2 cellular contexts compared by ENCODE assay signal in genomic region chr5:177425196-177425800, GRCh38.
TF ChIP-seq lines count a peak whose summit lies in the region.

No MANE protein-coding gene starts in this region.

TF ChIP-seq in SK-N-SH, 30 proteins besides CTCF, POLR2A, EP300 and RAD21 (continued from another document):
- TF ChIP-seq ZBTB33 (IDR thresholded peaks at IDR 0.05; ENCODE audit: borderline replicate concordance, low read depth) (no peak), IRF3 (IDR thresholded peaks at IDR 0.05; ENCODE audit: low read depth, low read length) (no peak), USF2 (IDR thresholded peaks at IDR 0.05; ENCODE audit: borderline replicate concordance, low read depth, low read length) (no peak), GATA2 (CRISPR knock-in tag; IDR thresholded peaks at IDR 0.05) (no peak), NRF1 (IDR thresholded peaks at IDR 0.05; ENCODE audit: low read depth, low read length) (no peak), POLR2AphosphoS5 (IDR thresholded peaks at IDR 0.05; ENCODE audit: low read depth, low read length) (no peak), RXRA (IDR thresholded peaks at IDR 0.05; ENCODE audit: borderline replicate concordance, low read depth) (no peak), NFIC (IDR thresholded peaks at IDR 0.05; ENCODE audit: borderline replicate concordance) (no peak), RFX5 (IDR thresholded peaks at IDR 0.05; ENCODE audit: low read length) (no peak), FOXJ3 (CRISPR knock-in tag; IDR thresholded peaks at IDR 0.05) (no peak), YY1 (IDR thresholded peaks at IDR 0.05; ENCODE audit: low read depth) (no peak), TEAD4 (IDR thresholded peaks at IDR 0.05; ENCODE audit: borderline replicate concordance, insufficient read depth) (no peak), GABPA (IDR thresholded peaks at IDR 0.05; ENCODE audit: low read depth) (no peak), REST (IDR thresholded peaks at IDR 0.05; ENCODE audit: low read depth, low read length) (no peak)

TF ChIP-seq in SK-N-SH treated with all-trans-retinoic acid at 6 μM for 48 hours, 23 proteins besides CTCF, POLR2A, EP300 and RAD21 (continued from another document):
- no peak for TF ChIP-seq PPARA (CRISPR knock-in tag; IDR thresholded peaks at IDR 0.05; ENCODE audit: borderline replicate concordance)
- TF ChIP-seq ZFP30 (CRISPR knock-in tag; IDR thresholded peaks at IDR 0.05) = no peak
- TF ChIP-seq ESRRG (CRISPR knock-in tag; IDR thresholded peaks at IDR 0.05) = no peak
- no peak for TF ChIP-seq CSRNP3 (CRISPR knock-in tag; IDR thresholded peaks at IDR 0.05)
- no peak for TF ChIP-seq CSDC2 (CRISPR knock-in tag; IDR thresholded peaks at IDR 0.05)
- no peak for TF ChIP-seq POU6F1 (CRISPR knock-in tag; IDR thresholded peaks at IDR 0.05; ENCODE audit: borderline replicate concordance, low read depth)
- TF ChIP-seq CREB5 (CRISPR knock-in tag; IDR thresholded peaks at IDR 0.05; ENCODE audit: low read depth) = no peak
- no peak for TF ChIP-seq ZC3H10 (CRISPR knock-in tag; IDR thresholded peaks at IDR 0.05)
- no peak for TF ChIP-seq GLIS3 (CRISPR knock-in tag; IDR thresholded peaks at IDR 0.05)
